In the genomic region with DNA sequence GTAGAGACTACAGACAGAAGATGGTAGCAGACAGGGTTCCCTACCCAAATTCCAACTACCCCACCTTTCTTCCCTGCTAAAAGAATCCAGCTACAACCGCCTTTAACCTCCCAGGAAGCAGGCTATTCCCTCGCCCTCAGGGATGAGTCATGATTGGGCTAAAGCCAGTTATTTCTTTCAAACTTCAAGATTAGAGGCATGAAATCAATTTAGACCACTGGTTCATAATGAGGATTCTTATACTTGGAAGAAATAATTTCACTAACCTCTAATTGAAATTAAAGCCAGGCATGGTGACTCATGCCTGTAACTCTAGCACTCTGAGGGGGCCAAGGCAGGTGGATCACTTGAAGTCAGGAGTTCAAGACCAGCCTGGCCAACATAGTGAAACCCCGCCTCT, we compare ENCODE assay signal across 1 cellular context.
A peak's percentile ranks its signal among the peaks of the same experiment; 100 is the strongest.
TF ChIP-seq lines count a peak whose summit lies in the region.

No MANE protein-coding gene starts in this region.

TF ChIP-seq in IMR-90, 13 proteins besides CTCF, POLR2A, EP300 and RAD21:
- TF ChIP-seq, protein P1, sequence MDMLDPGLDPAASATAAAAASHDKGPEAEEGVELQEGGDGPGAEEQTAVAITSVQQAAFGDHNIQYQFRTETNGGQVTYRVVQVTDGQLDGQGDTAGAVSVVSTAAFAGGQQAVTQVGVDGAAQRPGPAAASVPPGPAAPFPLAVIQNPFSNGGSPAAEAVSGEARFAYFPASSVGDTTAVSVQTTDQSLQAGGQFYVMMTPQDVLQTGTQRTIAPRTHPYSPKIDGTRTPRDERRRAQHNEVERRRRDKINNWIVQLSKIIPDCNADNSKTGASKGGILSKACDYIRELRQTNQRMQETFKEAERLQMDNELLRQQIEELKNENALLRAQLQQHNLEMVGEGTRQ (IDR thresholded peaks at IDR 0.05; ENCODE audit: low read depth, low read length), result no peak
- peak; percentile 56; the same call in 1 of the 2 replicates for TF ChIP-seq FOS (IDR thresholded peaks at IDR 0.05; ENCODE audit: low read depth, low read length)
